ENCODE assay signal across 8 cellular contexts in genomic region chr16:8867483-8868271, GRCh38. TPM values are rescaled to one million over a fixed set of nuclear protein-coding genes. Genes with fewer than 3 reads are reported as not detected.
A peak's percentile ranks its signal among the peaks of the same experiment; 100 is the strongest.
DNase-seq lines count a peak whose midpoint lies in the region; ATAC-seq, FAIRE-seq and TF ChIP-seq lines count a peak whose summit lies in the region.

No MANE protein-coding gene starts in this region.

- FAIRE-seq in HepG2 (lab: Jason Lieb, UNC): no peak

- 7% methylated on average over 23 of the region's 26 CpGs for WGBS in mammary epithelial cell (ENCODE audit: low coverage, missing lambda C conversion rate)
- 2% methylated on average over 26 of the region's 26 CpGs for WGBS in HepG2 (ENCODE audit: low lambda C conversion rate)

- TF ChIP-seq EP300 in HepG2 (IDR thresholded peaks at IDR 0.05; ENCODE audit: low read depth in 2 of 2, low read length in 2 of 2) (no peak), HepG2 (CRISPR knock-in tag; IDR thresholded peaks at IDR 0.05; ENCODE audit: borderline replicate concordance) (0 out of 2 replicates have a peak, but pooled peaks have one; percentile 10)

- CTCF ChIA-PET in mammary epithelial cell (lab: Charles Lee; ENCODE audit: low non-redundant PET) (no interaction called here), HepG2 (lab: Yijun Ruan, JAX; ENCODE audit: low intra/inter-chr PET ratio, low total read pairs) (no interaction called here)

- peaks cover 4% of the 10 kb centered on the region; the same call in 1 of the 2 replicates for H3F3A ChIP-seq in OCI-LY1 (ENCODE audit: insufficient read depth, low read length)

- H3K79me2 ChIP-seq in OCI-LY1 (ENCODE audit: insufficient read depth, low read length) (peaks cover 50% of the 10 kb centered on the region), mammary epithelial cell (ENCODE audit: insufficient read depth, low read length) (peaks cover 55% of the 10 kb centered on the region), HepG2 (ENCODE audit: insufficient read depth, low read length) (peaks cover 56% of the 10 kb centered on the region)

- peak overlapping the region; percentile 97 for H3K4me2 ChIP-seq in OCI-LY1 (ENCODE audit: low read length)
- H3K4me2 ChIP-seq in mammary epithelial cell (ENCODE audit: insufficient read depth, low read depth, low read length): peak overlapping the region; percentile 92
- H3K4me2 ChIP-seq in HepG2 (ENCODE audit: low read depth, low read length): peak overlapping the region; percentile 91

- POLR2A ChIA-PET in HepG2 (lab: Yijun Ruan, JAX): interaction anchor here (1.3 to 10.4 kb wide), 5 partner anchors 12 to 192 kb away, joined by 3 to 235 read pairs (median 7); partner anchors contain the start of gene LITAFD

- in situ Hi-C loops in mammary epithelial cell (cut with MboI; ENCODE audit: low sequenced_read_pairs in 2 of 2): no loop called here
- in situ Hi-C loops in HepG2 (cut with HindIII; ENCODE audit: extremely low pct_ligation_motif_present, low pct_unique_long_range_greater_than_20kb): no loop called here

- no peaks in the 10 kb centered on the region for H3K9me2 ChIP-seq in OCI-LY1 (ENCODE audit: low read depth, low read length)

- H4K20me1 ChIP-seq in OCI-LY1 (ENCODE audit: insufficient read depth, low read length) (no peaks in the 10 kb centered on the region), mammary epithelial cell (ENCODE audit: insufficient read depth, low read length) (no peaks in the 10 kb centered on the region), HepG2 (ENCODE audit: insufficient read depth, low read length) (peaks cover 37% of the 10 kb centered on the region; the same call in 1 of the 2 replicates)

- DNase-seq in NCI-H1417 (lab: John Stamatoyannopoulos, UW): peak in 2 of 3 experiments; percentile 51 to 67
- no peak for DNase-seq in NCI-H1417 treated with DMSO at 0.1 percent for 48 hours (lab: John Stamatoyannopoulos, UW)
- DNase-seq in mammary epithelial cell: no peak
- DNase-seq in HepG2 (ENCODE audit: low spot score): no peak
- DNase-seq in superior temporal gyrus (ENCODE audit: extremely low spot score): peak; percentile 51
- no peak for DNase-seq in AG08395 (ENCODE audit: low spot score)
- no peak for DNase-seq in T1000 (lab: John Stamatoyannopoulos, UW)

- no peak for ATAC-seq in HepG2

- intact Hi-C loops in mammary epithelial cell (cut with micrococcal nuclease): loop anchor here (1.0 kb wide), 1 partner anchor 11 kb away; no protein-coding TSS in a partner anchor
- intact Hi-C loops in HepG2 (cut with micrococcal nuclease; ENCODE audit: unreplicated experiment): loop anchor here (2.0 to 5.0 kb wide), 2 partner anchors 17 to 225 kb away; partner anchors contain the start of gene HAPSTR1

- BruUV-seq in mammary epithelial cell (replicated peaks; lab: Mats Ljungman, UMichigan) (TSS peak; percentile 49), HepG2 (replicated peaks; lab: Mats Ljungman, UMichigan) (TSS peak; percentile 62)

- H3K4me3 ChIP-seq in OCI-LY1 (ENCODE audit: low read depth, low read length, poor library complexity, severe bottlenecking) (peak overlapping the region; percentile 81), mammary epithelial cell (replicated peaks in 1 of 3; ENCODE audit: insufficient read depth in 1 of 3, low read depth in 2 of 3, low read length in 3 of 3) (peak overlapping the region; percentile 56 to 70 (median 59)), HepG2 (replicated peaks in 1 of 3; ENCODE audit: insufficient read depth in 1 of 3, low read depth in 2 of 3, low read length in 3 of 3) (peak overlapping the region; percentile 82 to 97 (median 87))

- H3K9me3 ChIP-seq in OCI-LY1 (ENCODE audit: low read length): no peaks in the 10 kb centered on the region
- H3K9me3 ChIP-seq in mammary epithelial cell (replicated peaks; ENCODE audit: insufficient read depth, low read length): no peaks in the 10 kb centered on the region
- H3K9me3 ChIP-seq in HepG2 (ENCODE audit: low read length): no peaks in the 10 kb centered on the region

- TF ChIP-seq CTCF in OCI-LY1 (IDR thresholded peaks at IDR 0.05; ENCODE audit: low read length): no peak
- TF ChIP-seq CTCF in mammary epithelial cell (conservative IDR thresholded peaks at IDR 0.05 in 1 of 2, IDR thresholded peaks at IDR 0.05 in 1 of 2; ENCODE audit: extremely low read depth in 1 of 2, insufficient read depth in 1 of 2, low read depth in 1 of 2, low read length in 2 of 2): no peak
- TF ChIP-seq CTCF in HepG2 (CRISPR knock-in tag; IDR thresholded peaks at IDR 0.05): no peak

- peaks cover 55% of the 10 kb centered on the region for H3K4me1 ChIP-seq in OCI-LY1 (ENCODE audit: insufficient read depth, low read length, severe bottlenecking)
- H3K4me1 ChIP-seq in mammary epithelial cell (ENCODE audit: insufficient read depth, low read length): peaks cover 34% of the 10 kb centered on the region
- H3K4me1 ChIP-seq in HepG2 (ENCODE audit: insufficient read depth, low read length): peaks cover 75% of the 10 kb centered on the region

- peak overlapping the region; percentile 91 for H3K9ac ChIP-seq in OCI-LY1 (ENCODE audit: low read length)
- H3K9ac ChIP-seq in mammary epithelial cell (ENCODE audit: insufficient read depth, low read length): peak overlapping the region; percentile 77
- peak overlapping the region; percentile 86 for H3K9ac ChIP-seq in HepG2 (ENCODE audit: insufficient read depth, low read depth, low read length)

- H3K36me3 ChIP-seq in OCI-LY1 (ENCODE audit: insufficient read depth, low read length) (peaks cover 8% of the 10 kb centered on the region; the same call in 1 of the 2 replicates), mammary epithelial cell (ENCODE audit: insufficient read depth, low read length) (no peaks in the 10 kb centered on the region), HepG2 (replicated peaks in 1 of 2; ENCODE audit: control insufficient read depth in 1 of 2, insufficient read depth in 2 of 2, low read length in 2 of 2) (no peaks in the 10 kb centered on the region)

- TF ChIP-seq POLR2A in HepG2 (IDR thresholded peaks at IDR 0.05; ENCODE audit: insufficient read depth in 1 of 2, low read depth in 2 of 2, low read length in 2 of 2): no peak

- no peaks in the 10 kb centered on the region for H3K27me3 ChIP-seq in OCI-LY1 (ENCODE audit: insufficient read depth, low read length)
- no peaks in the 10 kb centered on the region for H3K27me3 ChIP-seq in mammary epithelial cell (ENCODE audit: insufficient read depth, low read length)
- no peaks in the 10 kb centered on the region; a peak in 1 of 5 replicates for H3K27me3 ChIP-seq in HepG2 (ENCODE audit: control insufficient read depth in 1 of 2, insufficient read depth in 2 of 2, low read length in 2 of 2)

- no peak for TF ChIP-seq RAD21 in HepG2 (CRISPR knock-in tag; IDR thresholded peaks at IDR 0.05)

- H3K27ac ChIP-seq in OCI-LY1 (ENCODE audit: low read depth, low read length, poor library complexity, severe bottlenecking) (peak overlapping the region; percentile 91), mammary epithelial cell (ENCODE audit: insufficient read depth, low read depth, low read length) (peak overlapping the region; percentile 59), HepG2 (ENCODE audit: extremely low read length, insufficient read depth, low read length) (peak overlapping the region; percentile 95)

- dilution Hi-C loops in mammary epithelial cell (cut with HindIII; ENCODE audit: low sequenced_read_pairs): no loop called here

- H2AFZ ChIP-seq in OCI-LY1 (ENCODE audit: low read length) (no peak overlapping the region), mammary epithelial cell (ENCODE audit: low read depth, low read length) (peak overlapping the region; percentile 68), HepG2 (ENCODE audit: low read length) (no peak overlapping the region)

RNA-seq across cellular contexts. Expression of gene CARHSP1, which starts 1.1 kb away (rescaled TPM):
- total RNA-seq in mammary epithelial cell: 10 to 100 TPM; 50.2 to 51.7 TPM
- polyA plus RNA-seq in mammary epithelial cell: 64.3 TPM
- polyA minus RNA-seq in mammary epithelial cell: 37.8 TPM
- 345 and 349 TPM in 2 replicates for total RNA-seq in HepG2 (2016; rRNA removed; fragmentation: Illumina TruSeq; extraction: Trizol)
- 202 and 227 TPM in 2 replicates for total RNA-seq in HepG2 (2016; cell fraction: cytosol; rRNA removed; fragmentation: Illumina TruSeq; extraction: Trizol; ENCODE audit: low read depth)
- 351 and 370 TPM in 2 replicates for total RNA-seq in HepG2 (2016; cell fraction: insoluble cytoplasmic fraction; rRNA removed; fragmentation: Illumina TruSeq; extraction: Trizol)
- total RNA-seq in HepG2 (2016; cell fraction: membrane; rRNA removed; fragmentation: Illumina TruSeq; extraction: Trizol): 185 and 210 TPM in 2 replicates
- total RNA-seq in HepG2 (2016; cell fraction: nucleus; rRNA removed; fragmentation: Illumina TruSeq; extraction: Trizol): 126 and 138 TPM in 2 replicates
- polyA plus RNA-seq in HepG2 (2011; rRNA removed): 173 and 193 TPM in 2 replicates
- polyA plus RNA-seq in HepG2 (2011; cell fraction: cytosol; rRNA removed): 139 and 221 TPM in 2 replicates
- polyA plus RNA-seq in HepG2 (2011; cell fraction: nucleus; rRNA removed): 209 and 223 TPM in 2 replicates
- 167 and 252 TPM in 2 replicates for polyA plus RNA-seq in HepG2 (2012)
- polyA plus RNA-seq in HepG2 (2016; cell fraction: cytosol; fragmentation: Illumina TruSeq; extraction: Trizol; ENCODE audit: low read depth): 224 and 244 TPM in 2 replicates
- 425 and 448 TPM in 2 replicates for polyA plus RNA-seq in HepG2 (2016; cell fraction: insoluble cytoplasmic fraction; fragmentation: Illumina TruSeq; extraction: Trizol; ENCODE audit: low read depth)
- 197 and 214 TPM in 2 replicates for polyA plus RNA-seq in HepG2 (2016; cell fraction: membrane; fragmentation: Illumina TruSeq; extraction: Trizol; ENCODE audit: low read depth)
- 269 and 287 TPM in 2 replicates for polyA plus RNA-seq in HepG2 (2016; cell fraction: nucleus; fragmentation: Illumina TruSeq; extraction: Trizol; ENCODE audit: insufficient read depth, low read depth)
- 186 and 379 TPM in 2 replicates for polyA minus RNA-seq in HepG2 (2011; rRNA and poly(A)+ RNA removed; ENCODE audit: low replicate concordance)
- polyA minus RNA-seq in HepG2 (2011; cell fraction: cytosol; rRNA and poly(A)+ RNA removed): 166 and 175 TPM in 2 replicates
- 55.6 and 67.6 TPM in 2 replicates for polyA minus RNA-seq in HepG2 (2011; cell fraction: nucleus; rRNA and poly(A)+ RNA removed)

RNA-seq across cellular contexts. Expression of gene LITAFD, which starts 14.5 kb away (rescaled TPM):
- total RNA-seq in mammary epithelial cell: not detected
- polyA plus RNA-seq in mammary epithelial cell: not detected
- polyA minus RNA-seq in mammary epithelial cell: not detected
- not detected in 2 replicates for total RNA-seq in HepG2 (2016; rRNA removed; fragmentation: Illumina TruSeq; extraction: Trizol)
- total RNA-seq in HepG2 (2016; cell fraction: cytosol; rRNA removed; fragmentation: Illumina TruSeq; extraction: Trizol; ENCODE audit: low read depth): not detected in 2 replicates
- total RNA-seq in HepG2 (2016; cell fraction: insoluble cytoplasmic fraction; rRNA removed; fragmentation: Illumina TruSeq; extraction: Trizol): not detected in 2 replicates
- 0.19 TPM in 1 of 2 replicates, not detected in the other for total RNA-seq in HepG2 (2016; cell fraction: membrane; rRNA removed; fragmentation: Illumina TruSeq; extraction: Trizol)
- not detected in 2 replicates for total RNA-seq in HepG2 (2016; cell fraction: nucleus; rRNA removed; fragmentation: Illumina TruSeq; extraction: Trizol)
- polyA plus RNA-seq in HepG2 (2011; rRNA removed): 0.14 TPM in 1 of 2 replicates, not detected in the other
- polyA plus RNA-seq in HepG2 (2011; cell fraction: cytosol; rRNA removed): not detected in 2 replicates
- polyA plus RNA-seq in HepG2 (2011; cell fraction: nucleus; rRNA removed): not detected in 2 replicates
- not detected in 2 replicates for polyA plus RNA-seq in HepG2 (2012)
- not detected in 2 replicates for polyA plus RNA-seq in HepG2 (2016; cell fraction: cytosol; fragmentation: Illumina TruSeq; extraction: Trizol; ENCODE audit: low read depth)
- polyA plus RNA-seq in HepG2 (2016; cell fraction: insoluble cytoplasmic fraction; fragmentation: Illumina TruSeq; extraction: Trizol; ENCODE audit: low read depth): not detected in 2 replicates
- polyA plus RNA-seq in HepG2 (2016; cell fraction: membrane; fragmentation: Illumina TruSeq; extraction: Trizol; ENCODE audit: low read depth): not detected in 2 replicates
- not detected in 2 replicates for polyA plus RNA-seq in HepG2 (2016; cell fraction: nucleus; fragmentation: Illumina TruSeq; extraction: Trizol; ENCODE audit: insufficient read depth, low read depth)
- polyA minus RNA-seq in HepG2 (2011; rRNA and poly(A)+ RNA removed; ENCODE audit: low replicate concordance): 0.12 TPM in 1 of 2 replicates, not detected in the other
- polyA minus RNA-seq in HepG2 (2011; cell fraction: cytosol; rRNA and poly(A)+ RNA removed): not detected in 2 replicates
- polyA minus RNA-seq in HepG2 (2011; cell fraction: nucleus; rRNA and poly(A)+ RNA removed): not detected in 2 replicates

Comparison
In these comparisons a context has a peak if more than half of its experiments do, and no peak if none do; other contexts are left out.
1. DNase-seq: peak in NCI-H1417 (2 of 3) and superior temporal gyrus (single experiment); none in NCI-H1417 treated with DMSO at 0.1 percent for 48 hours (single experiment), mammary epithelial cell (single experiment), HepG2 (single experiment), AG08395 (single experiment) and T1000 (single experiment).
2. Peak in every context shown above with its lines, with median percentiles within 50 percentile points of each other: H3K27ac ChIP-seq, H3K4me2 ChIP-seq, H3K4me3 ChIP-seq and H3K9ac ChIP-seq.